In the genomic region with DNA sequence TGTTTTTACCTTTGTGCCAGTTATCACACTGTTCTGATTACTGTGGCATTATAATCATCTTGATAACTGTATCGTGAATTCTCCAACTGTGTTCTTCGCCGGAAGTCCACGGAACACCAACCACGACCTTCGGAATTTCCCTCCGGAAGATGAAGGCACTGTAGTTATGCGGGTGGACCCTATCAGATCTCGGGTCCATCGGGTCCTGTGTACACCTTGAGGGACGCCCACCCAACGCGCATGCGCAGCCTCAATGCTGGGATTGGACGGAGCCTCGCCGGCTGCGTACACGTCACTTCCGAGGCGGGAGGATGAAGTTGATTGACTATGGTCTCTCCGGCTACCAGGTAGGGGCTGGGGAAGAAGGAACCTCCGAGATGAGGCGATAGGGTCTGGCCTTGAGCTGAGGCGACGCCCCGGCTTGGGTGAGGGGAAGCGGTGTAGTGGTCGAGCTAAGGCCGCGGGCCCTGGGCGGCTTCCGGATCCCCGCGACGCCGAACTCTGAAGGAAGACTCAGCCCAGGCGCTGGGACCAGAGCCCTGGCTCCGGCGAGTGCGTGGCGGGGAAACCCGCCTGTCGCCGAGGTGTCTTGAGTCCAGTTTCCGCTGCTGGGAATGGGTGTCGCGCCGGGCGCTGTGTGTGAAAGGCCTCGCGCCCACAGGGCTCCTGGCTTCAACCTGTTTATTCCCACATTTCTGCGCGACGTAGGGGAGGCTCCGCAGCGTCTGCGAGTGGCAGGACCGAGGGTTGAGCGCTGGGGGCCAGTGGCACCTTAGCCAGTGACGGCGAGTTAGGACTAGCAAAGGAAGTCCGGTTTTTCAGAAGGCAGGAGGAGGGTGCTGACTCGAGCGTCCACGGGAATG, we compare ENCODE assay signal across 8 cellular contexts. TPM values are rescaled to one million over a fixed set of nuclear protein-coding genes. Genes with fewer than 3 reads are reported as not detected.
A peak's percentile ranks its signal among the peaks of the same experiment; 100 is the strongest.
DNase-seq lines count a peak whose midpoint lies in the region; ATAC-seq and TF ChIP-seq lines count a peak whose summit lies in the region.

Gene DHRS7B (plus strand): TSS at position 320 of the 863 bp plus-strand sequence. CDS start 8 bp downstream, at position 328.

- WGBS in liver = under 1% methylated on average over 66 of the region's 66 CpGs

- peak within 1 kb of the TSS; percentile 68 to 99 (median 87) for H3K4me3 ChIP-seq in liver (ENCODE audit: low read depth in 1 of 3, low read length in 3 of 3)

- ATAC-seq in GM19372 (IDR thresholded peaks at IDR 0.05; ENCODE audit: low read depth, unreplicated experiment) (peak; percentile 91), HG03558 (IDR thresholded peaks at IDR 0.05; ENCODE audit: extremely low read depth, unreplicated experiment) (peak; percentile 77)

- H3K27me3 ChIP-seq in liver (ENCODE audit: control insufficient read depth in 4 of 4, insufficient read depth in 4 of 4, low read length in 3 of 4) = no peaks in the 10 kb centered on the region

- peak; percentile 97 for DNase-seq in NCI-H748 treated with DMSO at 0.1 percent for 48 hours (lab: John Stamatoyannopoulos, UW)
- DNase-seq in activated CD4-positive, alpha-beta T cell treated with anti-CD3 and anti-CD28 coated beads, Interleukin-2, amount 50 U/mL, for 48 hours = peak; percentile 99
- DNase-seq in dermis microvascular lymphatic vessel endothelial cell (ENCODE audit: low read depth in 2 of 2) = peak; percentile 84 to 93
- DNase-seq in stimulated activated CD4-positive, alpha-beta T cell treated with anti-CD3 and anti-CD28 coated beads, Interleukin-4, amount 100 ng/mL, for 24 hours = peak; percentile 98

- H3K27ac ChIP-seq in C4-2B (peak within 1 kb of the TSS; percentile 87), liver (ENCODE audit: low read depth in 1 of 2, low read length in 2 of 2) (peak within 1 kb of the TSS; percentile 84 to 86)

- H3K9ac ChIP-seq in liver (ENCODE audit: low read depth in 1 of 2, low read length in 2 of 2) = peak within 1 kb of the TSS; percentile 72 to 99

- TF ChIP-seq RAD21 in liver (IDR thresholded peaks at IDR 0.05) = peak in 1 of 2 donors; percentile 20

- H3K9me3 ChIP-seq in liver (ENCODE audit: control insufficient read depth in 4 of 4, low read length in 3 of 4) = no peaks in the 10 kb centered on the region

- H3K4me1 ChIP-seq in liver (ENCODE audit: control insufficient read depth in 4 of 4, insufficient read depth in 4 of 4, low read length in 3 of 4) = peaks cover 1 to 21% (median 15%) of the 10 kb centered on the region in 4 donors

- H3K36me3 ChIP-seq in liver (ENCODE audit: control insufficient read depth in 4 of 4, insufficient read depth in 3 of 4, low read depth in 1 of 4, low read length in 3 of 4) = no peaks in the 10 kb centered on the region

- TF ChIP-seq CTCF in C4-2B (conservative IDR thresholded peaks at IDR 0.05) (no peak), liver (IDR thresholded peaks at IDR 0.05; ENCODE audit: low read depth, low read length, missing input control) (no peak)

TF ChIP-seq in liver, 16 proteins besides CTCF, POLR2A, EP300 and RAD21:
- TF ChIP-seq YY1 (IDR thresholded peaks at IDR 0.05) (peak; percentile 60), RXRA (IDR thresholded peaks at IDR 0.05) (peak in 1 of 2 donors; percentile 8), TAF1 (conservative IDR thresholded peaks at IDR 0.05) (peak; percentile 53), HNF4A (conservative IDR thresholded peaks at IDR 0.05) (peak; percentile 61 to 78), GABPA (IDR thresholded peaks at IDR 0.05 in 1 of 2, conservative IDR thresholded peaks at IDR 0.05 in 1 of 2) (peak; percentile 67 to 92), FOXA2 (IDR thresholded peaks at IDR 0.05) (no peak), SP1 (IDR thresholded peaks at IDR 0.05) (peak; percentile 66)
- TF ChIP-seq, protein P1, sequence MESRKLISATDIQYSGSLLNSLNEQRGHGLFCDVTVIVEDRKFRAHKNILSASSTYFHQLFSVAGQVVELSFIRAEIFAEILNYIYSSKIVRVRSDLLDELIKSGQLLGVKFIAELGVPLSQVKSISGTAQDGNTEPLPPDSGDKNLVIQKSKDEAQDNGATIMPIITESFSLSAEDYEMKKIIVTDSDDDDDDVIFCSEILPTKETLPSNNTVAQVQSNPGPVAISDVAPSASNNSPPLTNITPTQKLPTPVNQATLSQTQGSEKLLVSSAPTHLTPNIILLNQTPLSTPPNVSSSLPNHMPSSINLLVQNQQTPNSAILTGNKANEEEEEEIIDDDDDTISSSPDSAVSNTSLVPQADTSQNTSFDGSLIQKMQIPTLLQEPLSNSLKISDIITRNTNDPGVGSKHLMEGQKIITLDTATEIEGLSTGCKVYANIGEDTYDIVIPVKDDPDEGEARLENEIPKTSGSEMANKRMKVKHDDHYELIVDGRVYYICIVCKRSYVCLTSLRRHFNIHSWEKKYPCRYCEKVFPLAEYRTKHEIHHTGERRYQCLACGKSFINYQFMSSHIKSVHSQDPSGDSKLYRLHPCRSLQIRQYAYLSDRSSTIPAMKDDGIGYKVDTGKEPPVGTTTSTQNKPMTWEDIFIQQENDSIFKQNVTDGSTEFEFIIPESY (IDR thresholded peaks at IDR 0.05) = no peak

RNA-seq across cellular contexts. Expression of gene DHRS7B, which starts in this region (rescaled TPM):
- total RNA-seq in dermis microvascular lymphatic vessel endothelial cell (14.4 and 17.2 TPM in 2 replicates), liver (10 to 100 TPM; 18.3 to 21.9 TPM)
- 10 to 100 TPM; 14.3 to 19.1 TPM for polyA plus RNA-seq in liver

Comparison
In these comparisons a context has a peak if more than half of its experiments do, and no peak if none do; other contexts are left out.
1. Peak in every context shown above with its lines: DNase-seq, ATAC-seq, H3K4me3 ChIP-seq and H3K27ac ChIP-seq.